ENCODE assay signal across 10 cellular contexts in the genomic region with DNA sequence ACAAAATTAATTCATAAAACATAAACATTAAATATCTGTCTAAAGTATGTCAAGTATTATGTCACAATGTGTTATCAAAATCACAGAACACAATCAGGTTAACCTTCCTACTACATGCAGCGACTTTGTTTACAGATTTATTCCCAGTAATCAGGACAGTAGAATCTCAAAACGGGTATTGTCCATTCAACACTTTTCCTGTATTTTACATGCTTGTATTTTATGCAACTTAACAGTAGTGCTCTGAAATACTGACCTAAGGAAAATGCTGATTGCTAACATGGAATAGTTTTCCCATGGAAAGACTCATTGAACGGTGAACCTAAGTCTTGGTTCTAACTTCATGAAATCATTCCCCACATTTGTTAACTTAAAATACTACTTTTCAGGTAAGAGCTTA. TPM values are rescaled to one million over a fixed set of nuclear protein-coding genes. Genes with fewer than 3 reads are reported as not detected.
DNase-seq lines count a peak whose midpoint lies in the region; ATAC-seq and TF ChIP-seq lines count a peak whose summit lies in the region.
"Had no signal": no experiment of that assay in that cellular context is flagged by ENCODE, and none has a peak within 500 bp of the region (broad histone marks: within the 10 kb centered on the region; RNA-seq: fewer than 3 reads in every experiment).

No MANE protein-coding gene starts in this region.

- H3K4me1 Mint-ChIP-seq in naive B cell, result peaks cover 24 to 59% (median 46%) of the 10 kb centered on the region in 3 donors

- peaks cover 7 to 13% of the 10 kb centered on the region in 2 donors for H3K36me3 Mint-ChIP-seq in naive B cell

- H3K27me3 Mint-ChIP-seq in naive B cell, result no peaks in the 10 kb centered on the region

- DNase-seq in AG09309 (ENCODE audit: low read depth), result no peak
- no peak for DNase-seq in Jurkat, Clone E6-1 (ENCODE audit: low read depth, low spot score)
- DNase-seq in choroid plexus epithelial cell (ENCODE audit: low read depth), result no peak
- DNase-seq in naive B cell, result no peak
- no peak for DNase-seq in hypothalamus (lab: John Stamatoyannopoulos, UW)
- DNase-seq in UCSD-AML1 (lab: John Stamatoyannopoulos, UW; ENCODE audit: unreplicated experiment), result no peak
- DNase-seq in AML-193 (lab: John Stamatoyannopoulos, UW), result no peak
- DNase-seq: amygdala, KG1 had no signal

- H3K4me3 ChIP-seq in AG09309 (ENCODE audit: control insufficient read depth, low read depth, low read length) (peak overlapping the region; percentile 98), choroid plexus epithelial cell (ENCODE audit: low read depth, low read length) (peak overlapping the region; percentile 98)
- H3K4me3 ChIP-seq in Jurkat, Clone E6-1 (ENCODE audit: low read length), result peak overlapping the region; percentile 85

- peak overlapping the region; percentile 94 to 99 (median 99) for H3K4me3 Mint-ChIP-seq in naive B cell

- H3K27ac Mint-ChIP-seq in naive B cell, result peak overlapping the region in 3 of 6 donors; percentile 22 to 99 (median 42)

- no peak for TF ChIP-seq CTCF in AG09309 (IDR thresholded peaks at IDR 0.05; ENCODE audit: control insufficient read depth, insufficient read depth, low read depth, low read length, missing control alignments)
- TF ChIP-seq CTCF in choroid plexus epithelial cell (conservative IDR thresholded peaks at IDR 0.05; ENCODE audit: low read depth, low read length), result no peak

- ATAC-seq in naive B cell (ENCODE audit: low read depth in 2 of 2), result no peak
- ATAC-seq in HG03108 (IDR thresholded peaks at IDR 0.05; ENCODE audit: unreplicated experiment), result no peak

- no peaks in the 10 kb centered on the region for H3K9me3 Mint-ChIP-seq in naive B cell

RNA-seq across cellular contexts. Expression of gene SERBP1, which starts 2.3 kb away (rescaled TPM):
- 357 TPM for polyA plus RNA-seq in Jurkat, Clone E6-1 (2012; ENCODE audit: insufficient read depth, insufficient read length)
- 100 to 1,000 TPM in 5 of 6 donors, 10 to 100 TPM in 1; 93.7 to 147 (median 125) TPM for polyA plus RNA-seq in naive B cell (ENCODE audit: low read depth in 6 of 6)
